In the genomic region with DNA sequence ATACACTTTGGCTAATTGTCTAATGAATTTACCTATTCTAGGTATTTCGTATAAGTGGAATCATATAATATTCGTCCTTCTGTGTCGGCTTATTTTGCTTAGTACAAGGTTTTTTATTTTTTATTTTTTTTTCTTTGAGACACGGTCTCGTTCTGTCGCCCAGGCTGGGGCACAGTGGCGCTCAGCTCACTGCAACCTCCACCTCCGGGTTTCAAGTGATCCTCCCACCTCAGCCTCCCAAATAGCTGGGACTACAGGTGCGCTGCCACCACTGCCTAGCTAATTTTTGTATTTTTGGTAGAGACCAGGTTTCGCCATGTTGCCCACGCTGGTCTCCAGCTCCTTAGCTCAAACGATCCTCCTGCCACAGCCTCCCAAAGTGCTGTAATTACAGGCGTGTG, we compare ENCODE assay signal across 8 cellular contexts. TPM values are rescaled to one million over a fixed set of nuclear protein-coding genes. Genes with fewer than 3 reads are reported as not detected.
A peak's percentile ranks its signal among the peaks of the same experiment; 100 is the strongest.
DNase-seq lines count a peak whose midpoint lies in the region; ATAC-seq and TF ChIP-seq lines count a peak whose summit lies in the region.

No MANE protein-coding gene starts in this region.

- no peak overlapping the region for H2BK5ac ChIP-seq in mesendoderm (ENCODE audit: low read length)

- H3K9ac ChIP-seq in mesendoderm (ENCODE audit: low read length), result peak overlapping the region; percentile 97

- H3K79me1 ChIP-seq in mesendoderm (ENCODE audit: low read length), result no peaks in the 10 kb centered on the region

- peak overlapping the region; percentile 98 for H3K4ac ChIP-seq in mesendoderm (ENCODE audit: low read depth, low read length)

- H2AK5ac ChIP-seq in mesendoderm (ENCODE audit: low read length), result no peak overlapping the region

- no peak for TF ChIP-seq EP300 in upper lobe of left lung (IDR thresholded peaks at IDR 0.05)

- H3K4me1 Mint-ChIP-seq in activated naive CD4-positive, alpha-beta T cell treated with anti-CD3 and anti-CD28 coated beads for 36 hours (ENCODE audit: low read depth), result peaks cover 72% of the 10 kb centered on the region

- H3K27ac Mint-ChIP-seq in activated naive CD4-positive, alpha-beta T cell treated with anti-CD3 and anti-CD28 coated beads for 36 hours, result peak overlapping the region; percentile 100

- H3K4me3 ChIP-seq in astrocyte of the spinal cord (ENCODE audit: low read depth, low read length) (peak overlapping the region; percentile 45), mesendoderm (ENCODE audit: low read length) (no peak overlapping the region), upper lobe of left lung (peak overlapping the region in 3 of 4 donors; percentile 47 to 55 (median 50))

- no peak overlapping the region for H4K8ac ChIP-seq in mesendoderm (ENCODE audit: low read depth, low read length)

- H3K9me3 ChIP-seq in upper lobe of left lung, result no peaks in the 10 kb centered on the region

- CTCF ChIA-PET in activated naive CD4-positive, alpha-beta T cell treated with anti-CD3 and anti-CD28 coated beads for 36 hours (lab: Charles Lee), result interaction anchor here (0.8 to 2.2 kb wide), 7 partner anchors 8 to 57 kb away, joined by 3 to 13 read pairs (median 5); no protein-coding TSS in a partner anchor

- intact Hi-C loops in activated naive CD4-positive, alpha-beta T cell treated with anti-CD3 and anti-CD28 coated beads for 36 hours (cut with micrococcal nuclease), result no loop called here

- no CpG with 5 or more reads among the region's 13 CpGs for WGBS in mesendoderm (ENCODE audit: extremely low coverage, insufficient coverage, low lambda C conversion rate)
- WGBS in upper lobe of left lung, 2 donors, result 65 to 66% methylated on average over 13 of the region's 13 CpGs

- no peak overlapping the region for H2BK120ac ChIP-seq in mesendoderm (ENCODE audit: low read depth, low read length)

- peak; percentile 28 for DNase-seq in activated naive CD4-positive, alpha-beta T cell treated with anti-CD3 and anti-CD28 coated beads for 36 hours
- DNase-seq in activated naive CD4-positive, alpha-beta T cell treated with anti-CD3 and anti-CD28 coated beads, Interleukin-2, amount 50 U/mL, for 16 hours, result no peak
- DNase-seq in astrocyte of the spinal cord (ENCODE audit: low read depth, low spot score) (no peak), mesendoderm (no peak), upper lobe of left lung (no peak), omental fat pad (ENCODE audit: low spot score) (no peak), kidney glomerular epithelial cell (lab: John Stamatoyannopoulos, UW) (no peak)

- H3K4me1 ChIP-seq in mesendoderm (ENCODE audit: control insufficient read depth, low read depth, low read length), result peaks cover 2% of the 10 kb centered on the region
- H3K4me1 ChIP-seq in upper lobe of left lung, result peaks cover 19 to 35% (median 24%) of the 10 kb centered on the region in 4 donors

- H3K56ac ChIP-seq in mesendoderm (ENCODE audit: low read length), result peak overlapping the region; percentile 97

- H3K27ac ChIP-seq in mesendoderm (ENCODE audit: low read depth, low read length) (peak overlapping the region; percentile 99), upper lobe of left lung (peak overlapping the region; percentile 91 to 99 (median 98))

- no peak overlapping the region for H4K5ac ChIP-seq in mesendoderm (ENCODE audit: low read length)

- no peaks in the 10 kb centered on the region for H3K27me3 Mint-ChIP-seq in activated naive CD4-positive, alpha-beta T cell treated with anti-CD3 and anti-CD28 coated beads for 36 hours (ENCODE audit: low read depth)

- H3K79me2 ChIP-seq in mesendoderm (ENCODE audit: control insufficient read depth, insufficient read depth, low read length), result no peaks in the 10 kb centered on the region

- no peak overlapping the region for H3K4me2 ChIP-seq in mesendoderm (ENCODE audit: low read length)

- peaks cover 6% of the 10 kb centered on the region for H3K36me3 Mint-ChIP-seq in activated naive CD4-positive, alpha-beta T cell treated with anti-CD3 and anti-CD28 coated beads for 36 hours (ENCODE audit: low read depth)

- H3K27me3 ChIP-seq in mesendoderm (ENCODE audit: insufficient read depth, low read length, poor library complexity) (no peaks in the 10 kb centered on the region), upper lobe of left lung (no peaks in the 10 kb centered on the region)

- H3K9me3 Mint-ChIP-seq in activated naive CD4-positive, alpha-beta T cell treated with anti-CD3 and anti-CD28 coated beads for 36 hours, result no peaks in the 10 kb centered on the region

- TF ChIP-seq CTCF in astrocyte of the spinal cord (IDR thresholded peaks at IDR 0.05; ENCODE audit: low read depth, low read length) (no peak), upper lobe of left lung (IDR thresholded peaks at IDR 0.05) (no peak), omental fat pad (IDR thresholded peaks at IDR 0.05) (no peak)

- in situ Hi-C loops in astrocyte of the spinal cord (cut with HindIII; ENCODE audit: low sequenced_read_pairs), result no loop called here

- H2BK15ac ChIP-seq in mesendoderm (replicated peaks; ENCODE audit: low read depth), result no peak overlapping the region

- peak overlapping the region; percentile 92 for H3K4me3 Mint-ChIP-seq in activated naive CD4-positive, alpha-beta T cell treated with anti-CD3 and anti-CD28 coated beads for 36 hours

- ATAC-seq in upper lobe of left lung (ENCODE audit: low FRiP score in 2 of 2), result no peak
- ATAC-seq in omental fat pad (ENCODE audit: low FRiP score), result no peak
- ATAC-seq in HG03025 (IDR thresholded peaks at IDR 0.05; ENCODE audit: low FRiP score, unreplicated experiment), result no peak

- no peak for TF ChIP-seq POLR2A in upper lobe of left lung (IDR thresholded peaks at IDR 0.05)

- H3K23ac ChIP-seq in mesendoderm (ENCODE audit: low read length), result no peak overlapping the region

- H3K18ac ChIP-seq in mesendoderm (ENCODE audit: low read length), result peak overlapping the region; percentile 96

- H3K36me3 ChIP-seq in mesendoderm (ENCODE audit: control insufficient read depth, insufficient read depth, low read length) (no peaks in the 10 kb centered on the region), upper lobe of left lung (no peaks in the 10 kb centered on the region)

RNA-seq across cellular contexts. Expression of gene PCBP1, which starts 38.2 kb away (rescaled TPM):
- 100 to 1,000 TPM; 363 to 374 TPM for total RNA-seq in activated naive CD4-positive, alpha-beta T cell treated with anti-CD3 and anti-CD28 coated beads for 36 hours
- 485 TPM for polyA plus RNA-seq in mesendoderm (2013, experiment 1 of 2)
- 516 TPM for polyA plus RNA-seq in mesendoderm (2013, experiment 2 of 2)
- total RNA-seq in upper lobe of left lung (100 to 1,000 TPM; 126 to 384 (median 236) TPM), omental fat pad (100 to 1,000 TPM; 200 to 256 (median 209) TPM)
